In the genomic region with DNA sequence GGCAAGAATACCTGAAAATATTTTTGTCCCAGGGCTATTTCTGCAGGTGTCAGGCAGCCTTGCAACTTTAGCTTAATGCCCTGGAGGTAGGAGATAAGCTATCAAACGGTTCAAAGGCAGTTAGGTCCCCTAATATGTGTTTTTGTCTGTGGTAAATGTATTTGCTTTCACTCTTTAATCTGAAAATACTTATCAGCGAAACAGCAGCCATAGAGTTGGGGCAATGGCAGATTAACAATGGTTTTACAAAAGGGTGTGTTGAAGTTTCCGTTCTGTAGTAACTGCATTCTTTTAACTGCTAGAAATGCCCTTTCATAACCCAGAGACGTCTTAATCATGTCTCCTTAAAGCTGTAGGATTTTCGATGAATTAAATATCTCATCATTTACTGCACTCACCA, we compare ENCODE assay signal across 1 cellular context.
TF ChIP-seq lines count a peak whose summit lies in the region.

No MANE protein-coding gene starts in this region.

TF ChIP-seq in SK-N-SH, 30 proteins besides CTCF, POLR2A, EP300 and RAD21 (continued from another document):
- TF ChIP-seq, protein P1, sequence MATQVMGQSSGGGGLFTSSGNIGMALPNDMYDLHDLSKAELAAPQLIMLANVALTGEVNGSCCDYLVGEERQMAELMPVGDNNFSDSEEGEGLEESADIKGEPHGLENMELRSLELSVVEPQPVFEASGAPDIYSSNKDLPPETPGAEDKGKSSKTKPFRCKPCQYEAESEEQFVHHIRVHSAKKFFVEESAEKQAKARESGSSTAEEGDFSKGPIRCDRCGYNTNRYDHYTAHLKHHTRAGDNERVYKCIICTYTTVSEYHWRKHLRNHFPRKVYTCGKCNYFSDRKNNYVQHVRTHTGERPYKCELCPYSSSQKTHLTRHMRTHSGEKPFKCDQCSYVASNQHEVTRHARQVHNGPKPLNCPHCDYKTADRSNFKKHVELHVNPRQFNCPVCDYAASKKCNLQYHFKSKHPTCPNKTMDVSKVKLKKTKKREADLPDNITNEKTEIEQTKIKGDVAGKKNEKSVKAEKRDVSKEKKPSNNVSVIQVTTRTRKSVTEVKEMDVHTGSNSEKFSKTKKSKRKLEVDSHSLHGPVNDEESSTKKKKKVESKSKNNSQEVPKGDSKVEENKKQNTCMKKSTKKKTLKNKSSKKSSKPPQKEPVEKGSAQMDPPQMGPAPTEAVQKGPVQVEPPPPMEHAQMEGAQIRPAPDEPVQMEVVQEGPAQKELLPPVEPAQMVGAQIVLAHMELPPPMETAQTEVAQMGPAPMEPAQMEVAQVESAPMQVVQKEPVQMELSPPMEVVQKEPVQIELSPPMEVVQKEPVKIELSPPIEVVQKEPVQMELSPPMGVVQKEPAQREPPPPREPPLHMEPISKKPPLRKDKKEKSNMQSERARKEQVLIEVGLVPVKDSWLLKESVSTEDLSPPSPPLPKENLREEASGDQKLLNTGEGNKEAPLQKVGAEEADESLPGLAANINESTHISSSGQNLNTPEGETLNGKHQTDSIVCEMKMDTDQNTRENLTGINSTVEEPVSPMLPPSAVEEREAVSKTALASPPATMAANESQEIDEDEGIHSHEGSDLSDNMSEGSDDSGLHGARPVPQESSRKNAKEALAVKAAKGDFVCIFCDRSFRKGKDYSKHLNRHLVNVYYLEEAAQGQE (IDR thresholded peaks at IDR 0.05; ENCODE audit: low read depth, low read length): no peak
- TF ChIP-seq FOSL2 (IDR thresholded peaks at IDR 0.05; ENCODE audit: borderline replicate concordance, low read depth) (no peak), NRF1 (IDR thresholded peaks at IDR 0.05; ENCODE audit: low read depth, low read length) (no peak), YY1 (IDR thresholded peaks at IDR 0.05; ENCODE audit: low read depth) (no peak), RCOR1 (IDR thresholded peaks at IDR 0.05; ENCODE audit: low read length) (no peak), FOXM1 (IDR thresholded peaks at IDR 0.05; ENCODE audit: low read depth) (no peak), RXRA (IDR thresholded peaks at IDR 0.05; ENCODE audit: borderline replicate concordance, low read depth) (no peak), RFX5 (IDR thresholded peaks at IDR 0.05; ENCODE audit: low read length) (no peak)
